ENCODE assay signal across 20 cellular contexts in genomic region chr3:28301607-28302158, GRCh38. TPM values are rescaled to one million over a fixed set of nuclear protein-coding genes. Genes with fewer than 3 reads are reported as not detected.
"Had no signal": no experiment of that assay in that cellular context is flagged by ENCODE, and none has a peak within 500 bp of the region (broad histone marks: within the 10 kb centered on the region; RNA-seq: fewer than 3 reads in every experiment).

No MANE protein-coding gene starts in this region.

- H2AFZ ChIP-seq: parathyroid adenoma had no signal

- DNase-seq: activated CD4-positive, alpha-beta T cell treated with anti-CD3 and anti-CD28 coated beads, Interleukin-2, amount 50 U/mL, for 48 hours; activated gamma-delta T cell treated with Interleukin-2 at 50 U/mL for 16 hours; caudate nucleus; colonic mucosa; heart left ventricle; naive thymus-derived CD8-positive, alpha-beta T cell; stimulated activated CD4-positive, alpha-beta T cell treated with anti-CD3 and anti-CD28 coated beads, Interleukin-4, amount 100 ng/mL, for 24 hours had no signal

- FAIRE-seq: endometrium, TTC549 had no signal

- H3K27me3 ChIP-seq: colonic mucosa, gastroesophageal sphincter, heart left ventricle, neutrophil had no signal

- H3K27ac ChIP-seq: colonic mucosa, gastroesophageal sphincter, heart left ventricle, neutrophil, parathyroid adenoma, thoracic aorta had no signal

- H3K4me1 ChIP-seq: colonic mucosa, gastroesophageal sphincter, heart left ventricle, parathyroid adenoma had no signal

- H3K4me2 ChIP-seq: smooth muscle cell had no signal

- H3K9me3 Mint-ChIP-seq: activated naive CD4-positive, alpha-beta T cell treated with anti-CD3 and anti-CD28 coated beads, Interleukin-2, amount 50 U/mL, for 72 hours; activated T-helper 1 cell treated with anti-CD3 and anti-CD28 coated beads, Interleukin-12 subunit alpha, Interleukin-12 subunit beta, Interleukin-2, Interleukin-4 antibody, amounts not matched to agents 30 ng/mL and 10 ng/mL and 1 ng/mL, durations not matched to agents 14 hours and 24 hours and 36 hours; naive thymus-derived CD8-positive, alpha-beta T cell; stimulated activated memory B cell treated with anti-CD40 and anti-IgM and Interleukin-4, amounts not matched to agents 10 μg/mL and 1 μg/mL and 100 μg/mL, for 72 hours; T-helper 2 cell treated with Interferon-gamma antibody and Interleukin-4, amounts not matched to agents 5 μg/mL and 100 μg/mL, for 36 hours had no signal

- H3K36me3 ChIP-seq: colonic mucosa, gastroesophageal sphincter, neutrophil, thoracic aorta had no signal

- H3K4me3 Mint-ChIP-seq: activated T-helper 1 cell treated with anti-CD3 and anti-CD28 coated beads, Interleukin-12 subunit alpha, Interleukin-12 subunit beta, Interleukin-2, Interleukin-4 antibody, amounts not matched to agents 30 ng/mL and 10 ng/mL and 1 ng/mL, durations not matched to agents 14 hours and 24 hours and 36 hours; stimulated activated memory B cell treated with anti-CD40 and anti-IgM and Interleukin-4, amounts not matched to agents 10 μg/mL and 1 μg/mL and 100 μg/mL, for 72 hours; T-helper 2 cell treated with Interferon-gamma antibody and Interleukin-4, amounts not matched to agents 5 μg/mL and 100 μg/mL, for 36 hours had no signal

- ATAC-seq: activated naive CD4-positive, alpha-beta T cell treated with anti-CD3 and anti-CD28 coated beads, Interleukin-2, amount 50 U/mL, for 72 hours; esophagus mucosa; gastroesophageal sphincter; heart left ventricle; naive thymus-derived CD8-positive, alpha-beta T cell; sciatic nerve; stimulated activated memory B cell treated with anti-CD40 and anti-IgM and Interleukin-4, amounts not matched to agents 10 μg/mL and 1 μg/mL and 100 μg/mL, for 72 hours had no signal

- H3K9me3 ChIP-seq: colonic mucosa, gastroesophageal sphincter, neutrophil, thoracic aorta had no signal

- H3K4me3 ChIP-seq: colonic mucosa, gastroesophageal sphincter, heart left ventricle, smooth muscle cell, thoracic aorta had no signal

- H3K27me3 Mint-ChIP-seq: naive thymus-derived CD8-positive, alpha-beta T cell; stimulated activated memory B cell treated with anti-CD40 and anti-IgM and Interleukin-4, amounts not matched to agents 10 μg/mL and 1 μg/mL and 100 μg/mL, for 72 hours had no signal

- H3K27ac Mint-ChIP-seq: activated naive CD4-positive, alpha-beta T cell treated with anti-CD3 and anti-CD28 coated beads, Interleukin-2, amount 50 U/mL, for 72 hours; activated T-helper 1 cell treated with anti-CD3 and anti-CD28 coated beads, Interleukin-12 subunit alpha, Interleukin-12 subunit beta, Interleukin-2, Interleukin-4 antibody, amounts not matched to agents 30 ng/mL and 10 ng/mL and 1 ng/mL, durations not matched to agents 14 hours and 24 hours and 36 hours; stimulated activated memory B cell treated with anti-CD40 and anti-IgM and Interleukin-4, amounts not matched to agents 10 μg/mL and 1 μg/mL and 100 μg/mL, for 72 hours; T-helper 2 cell treated with Interferon-gamma antibody and Interleukin-4, amounts not matched to agents 5 μg/mL and 100 μg/mL, for 36 hours had no signal

- H3K79me2 ChIP-seq: parathyroid adenoma had no signal

- H3K4me1 Mint-ChIP-seq: stimulated activated memory B cell treated with anti-CD40 and anti-IgM and Interleukin-4, amounts not matched to agents 10 μg/mL and 1 μg/mL and 100 μg/mL, for 72 hours had no signal

RNA-seq across cellular contexts. Expression of gene ZCWPW2, which starts 46.8 kb away (rescaled TPM):
- total RNA-seq: activated T-helper 1 cell treated with anti-CD3 and anti-CD28 coated beads, Interleukin-12 subunit alpha, Interleukin-12 subunit beta, Interleukin-2, Interleukin-4 antibody, amounts not matched to agents 30 ng/mL and 10 ng/mL and 1 ng/mL, durations not matched to agents 14 hours and 24 hours and 36 hours had no signal
